ENCODE assay signal across 27 cellular contexts in the genomic region with DNA sequence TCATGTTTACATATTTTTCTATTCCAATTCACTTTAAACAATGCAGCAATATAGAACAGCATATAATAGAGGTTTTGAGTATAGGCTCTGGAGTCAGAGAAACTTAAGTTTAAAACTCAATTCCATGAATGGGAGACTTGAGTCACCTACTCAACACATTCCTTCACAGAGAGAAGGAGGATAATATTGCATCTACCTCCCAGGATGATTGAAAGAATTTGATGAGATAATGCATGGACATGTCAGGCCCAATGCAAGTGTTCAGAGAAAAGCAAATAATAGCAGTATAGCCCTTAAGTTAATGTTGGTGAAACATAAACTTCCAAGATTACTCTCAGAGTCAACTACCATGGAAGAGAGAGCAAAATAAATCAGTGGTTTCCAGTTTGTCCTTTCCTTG.
A peak's percentile ranks its signal among the peaks of the same experiment; 100 is the strongest.
DNase-seq lines count a peak whose midpoint lies in the region; ATAC-seq lines count a peak whose summit lies in the region.
"Had no signal": no experiment of that assay in that cellular context is flagged by ENCODE, and none has a peak within 500 bp of the region (broad histone marks: within the 10 kb centered on the region; RNA-seq: fewer than 3 reads in every experiment).

No MANE protein-coding gene starts in this region.

- H3K4me3 ChIP-seq in subcutaneous abdominal adipose tissue (ENCODE audit: low read depth in 1 of 5, low read length in 5 of 5) = no peak overlapping the region
- H3K4me3 ChIP-seq: HAP-1, heart right ventricle, right atrium auricular region, vagina had no signal

- no peaks in the 10 kb centered on the region for H3K36me3 ChIP-seq in subcutaneous abdominal adipose tissue (ENCODE audit: control insufficient read depth in 5 of 5, insufficient read depth in 5 of 5, low read length in 5 of 5)
- H3K36me3 ChIP-seq: HAP-1, heart right ventricle, right atrium auricular region, vagina had no signal

- DNase-seq in LHCN-M2 (ENCODE audit: low read depth) = peak; percentile 9
- DNase-seq in astrocyte of the hippocampus (ENCODE audit: low read depth, low spot score) = peak; percentile 39
- DNase-seq in inferior parietal cortex (ENCODE audit: extremely low spot score) = peak; percentile 3
- no peak for DNase-seq in NK-92 treated with Interleukin-12 subunit alpha and Interleukin-12 subunit beta, amount 100 ng/mL, for 24 hours (lab: John Stamatoyannopoulos, UW)
- DNase-seq: activated CD4-positive, alpha-beta T cell treated with anti-CD3 and anti-CD28 coated beads, Interleukin-2, amount 50 U/mL, for 1 hour; activated CD4-positive, CD25-positive, alpha-beta regulatory T cell; activated effector memory CD4-positive, alpha-beta T cell treated with Interleukin-2 at 50 U/mL for 16 hours; activated T-cell treated with anti-CD3 and anti-CD28 coated beads, Interleukin-2, amount 50 U/mL, for 1 hour; anterior cingulate cortex; dermis blood vessel endothelial cell; DMS153; endodermal cell; heart right ventricle; NCI-H2081 treated with DMSO at 0.1 percent for 48 hours; NCI-H774; posterior cingulate gyrus; stimulated activated CD8-positive, alpha-beta memory T cell treated with anti-CD3 and anti-CD28 coated beads, Interleukin-4, amount 100 ng/mL, for 48 hours; stimulated activated naive CD8-positive, alpha-beta T cell treated with anti-CD3 and anti-CD28 coated beads, Interleukin-15, amount 100 ng/mL, for 72 hours had no signal

- H3K9ac ChIP-seq in subcutaneous abdominal adipose tissue (ENCODE audit: low read length in 5 of 5) = no peak overlapping the region
- H3K9ac ChIP-seq: KMS-11 had no signal

- peak overlapping the region; percentile 59 for H3K27ac ChIP-seq in subcutaneous abdominal adipose tissue (ENCODE audit: low read depth, low read length)
- H3K27ac ChIP-seq: foreskin keratinocyte, KMS-11, vagina had no signal

- no peak for ATAC-seq in HG02973 (IDR thresholded peaks at IDR 0.05; ENCODE audit: unreplicated experiment)
- ATAC-seq in HG03108 (IDR thresholded peaks at IDR 0.05; ENCODE audit: unreplicated experiment) = no peak
- ATAC-seq: esophagus mucosa; foreskin keratinocyte; heart right ventricle; stimulated activated naive CD8-positive, alpha-beta T cell treated with anti-CD3 and anti-CD28 coated beads, Interleukin-15, amount 100 ng/mL, for 72 hours had no signal

- no peaks in the 10 kb centered on the region for H3K27me3 ChIP-seq in subcutaneous abdominal adipose tissue (ENCODE audit: control insufficient read depth in 5 of 5, insufficient read depth in 4 of 5, low read length in 5 of 5)
- H3K27me3 ChIP-seq: foreskin keratinocyte, heart right ventricle, right atrium auricular region, vagina had no signal

- peaks cover 8 to 54% (median 37%) of the 10 kb centered on the region in 5 donors for H3K4me1 ChIP-seq in subcutaneous abdominal adipose tissue (ENCODE audit: control insufficient read depth in 5 of 5, insufficient read depth in 5 of 5, low read length in 5 of 5)
- H3K4me1 ChIP-seq: foreskin keratinocyte had no signal

- no peaks in the 10 kb centered on the region for H3K9me3 ChIP-seq in subcutaneous abdominal adipose tissue (ENCODE audit: control insufficient read depth in 5 of 5, low read length in 5 of 5)
- H3K9me3 ChIP-seq: HAP-1, heart right ventricle, right atrium auricular region, vagina had no signal
